Comparison of ENCODE assay signal across 8 cellular contexts in the genomic region with DNA sequence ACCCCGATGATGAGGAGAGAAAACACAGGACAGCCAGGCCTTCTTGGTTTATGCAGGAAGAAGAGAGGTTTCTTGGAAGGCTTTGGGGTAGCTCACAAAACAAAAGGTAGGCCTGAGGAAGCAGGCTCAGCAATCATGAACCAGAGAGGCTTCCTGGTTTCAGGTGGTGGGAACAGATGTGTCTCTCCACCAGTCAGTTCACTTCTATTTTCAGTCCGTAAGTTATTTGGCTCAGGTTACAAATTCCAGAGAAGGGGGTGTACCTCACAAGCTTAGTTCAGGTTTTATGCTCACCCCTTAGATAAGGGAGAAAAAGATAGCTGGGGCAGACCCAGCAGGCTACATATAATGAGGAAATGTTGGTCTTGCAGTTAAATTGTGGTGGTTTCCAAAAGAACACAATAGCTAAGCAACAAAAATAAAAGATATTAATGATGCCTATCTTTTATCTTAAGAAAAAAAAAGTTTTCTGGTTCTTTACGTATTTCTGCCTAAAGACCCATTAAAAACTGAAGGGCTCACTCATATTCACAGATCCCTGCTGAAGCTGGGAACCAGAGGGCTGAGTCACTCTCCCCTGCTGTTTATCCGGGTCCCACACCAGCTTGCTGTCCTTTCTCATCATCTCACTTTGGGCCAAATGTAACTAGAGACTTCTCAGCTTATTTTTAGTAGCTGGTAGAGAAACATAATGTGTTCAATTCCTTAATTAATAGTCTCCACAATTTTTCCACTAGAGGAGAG.
A peak's percentile ranks its signal among the peaks of the same experiment; 100 is the strongest.
DNase-seq lines count a peak whose midpoint lies in the region; ATAC-seq and TF ChIP-seq lines count a peak whose summit lies in the region.

No MANE protein-coding gene starts in this region.

- TF ChIP-seq POLR2A in Peyer's patch (IDR thresholded peaks at IDR 0.05): no peak

- H3K9me3 Mint-ChIP-seq in glutamatergic neuron (ENCODE audit: unreplicated experiment): peaks cover 2% of the 10 kb centered on the region

- no peaks in the 10 kb centered on the region for H3K36me3 Mint-ChIP-seq in glutamatergic neuron (ENCODE audit: unreplicated experiment)

- H3K27me3 Mint-ChIP-seq in glutamatergic neuron (ENCODE audit: unreplicated experiment): no peaks in the 10 kb centered on the region

- H3K4me1 Mint-ChIP-seq in glutamatergic neuron (ENCODE audit: low read depth, unreplicated experiment): peaks cover 6% of the 10 kb centered on the region

- no peaks in the 10 kb centered on the region for H3K9me3 ChIP-seq in Peyer's patch

- H3K4me3 ChIP-seq in retinal pigment epithelial cell (ENCODE audit: low read length): no peak overlapping the region
- H3K4me3 ChIP-seq in Peyer's patch: no peak overlapping the region

- no peaks in the 10 kb centered on the region for H3K36me3 ChIP-seq in Peyer's patch

- DNase-seq in H4 (ENCODE audit: low spot score) (peak; percentile 41), RPMI7951 (ENCODE audit: low read depth) (peak; percentile 58), glutamatergic neuron (no peak), retinal pigment epithelial cell (ENCODE audit: low read depth) (peak; percentile 79), HPDE6-E6E7 (ENCODE audit: extremely low spot score) (no peak), Peyer's patch (no peak)

- no peaks in the 10 kb centered on the region for H3K27me3 ChIP-seq in Peyer's patch

- H3K27ac Mint-ChIP-seq in glutamatergic neuron (ENCODE audit: unreplicated experiment): peak overlapping the region; percentile 49

- H3K27ac ChIP-seq in Peyer's patch: no peak overlapping the region

- no peak for TF ChIP-seq CTCF in glutamatergic neuron (IDR thresholded peaks at IDR 0.05; ENCODE audit: partially characterized antibody, unreplicated experiment)
- no peak for TF ChIP-seq CTCF in retinal pigment epithelial cell (conservative IDR thresholded peaks at IDR 0.05; ENCODE audit: low read depth, low read length)
- TF ChIP-seq CTCF in Peyer's patch (IDR thresholded peaks at IDR 0.05): no peak

- ATAC-seq in HG02759 (IDR thresholded peaks at IDR 0.05; ENCODE audit: unreplicated experiment) (no peak), GM19035 (IDR thresholded peaks at IDR 0.05; ENCODE audit: unreplicated experiment) (no peak)

- no peaks in the 10 kb centered on the region for H3K4me1 ChIP-seq in Peyer's patch

- no peak overlapping the region for H3K4me3 Mint-ChIP-seq in glutamatergic neuron (ENCODE audit: unreplicated experiment)

Comparison
In these comparisons a context has a peak if more than half of its experiments do, and no peak if none do; other contexts are left out.
1. DNase-seq: peak in H4 (single experiment), RPMI7951 (single experiment) and retinal pigment epithelial cell (single experiment); none in glutamatergic neuron (single experiment), HPDE6-E6E7 (single experiment) and Peyer's patch (0 of 3).